5 cellular contexts compared by ENCODE assay signal in genomic region chr7:151907115-151907514, GRCh38. TPM values are rescaled to one million over a fixed set of nuclear protein-coding genes. Genes with fewer than 3 reads are reported as not detected.
"Had no signal": no experiment of that assay in that cellular context is flagged by ENCODE, and none has a peak within 500 bp of the region (broad histone marks: within the 10 kb centered on the region; RNA-seq: fewer than 3 reads in every experiment).

No MANE protein-coding gene starts in this region.

RNA-seq across cellular contexts. Expression of gene GALNTL5, which starts 49.1 kb away (rescaled TPM):
- total RNA-seq: HepG2, HT-29, HT1080, IMR-90 had no signal
- polyA plus RNA-seq: HepG2, IgD-negative memory B cell, IMR-90 had no signal
